In the genomic region with DNA sequence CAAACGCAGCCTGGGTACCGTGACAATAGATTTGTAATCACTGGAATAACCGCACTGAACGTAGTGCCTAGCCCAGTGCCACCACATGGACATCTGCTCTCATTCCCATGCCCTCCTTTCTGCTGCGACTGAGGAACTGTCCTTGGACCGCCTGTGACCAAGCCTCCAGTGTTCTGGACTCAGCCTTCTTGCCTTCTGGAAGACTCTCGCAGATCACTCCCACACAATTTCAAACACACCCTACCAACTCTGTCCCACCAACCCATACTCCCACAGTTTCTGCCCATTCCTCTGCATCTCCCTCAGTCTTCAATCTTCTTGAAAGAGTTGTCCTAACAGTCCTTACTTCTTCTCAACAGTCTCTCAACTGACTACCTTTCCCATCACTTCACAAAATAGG, we compare ENCODE assay signal across 8 cellular contexts. TPM values are rescaled to one million over a fixed set of nuclear protein-coding genes. Genes with fewer than 3 reads are reported as not detected.
DNase-seq lines count a peak whose midpoint lies in the region; ATAC-seq and TF ChIP-seq lines count a peak whose summit lies in the region.

No MANE protein-coding gene starts in this region.

- H3K79me2 ChIP-seq in DND-41 (ENCODE audit: insufficient read depth, low read length), result peaks cover 73% of the 10 kb centered on the region

- H4K20me1 ChIP-seq in DND-41 (ENCODE audit: insufficient read depth, low read length), result peaks cover 47% of the 10 kb centered on the region

- TF ChIP-seq CTCF in DND-41 (IDR thresholded peaks at IDR 0.05; ENCODE audit: borderline replicate concordance, extremely low read depth, low read length, poor library complexity, severe bottlenecking) (no peak), endodermal cell (conservative IDR thresholded peaks at IDR 0.05) (no peak)

- H3K4me3 ChIP-seq in DND-41 (ENCODE audit: low read depth in 1 of 2, low read length in 2 of 2) (peak overlapping the region; percentile 71 to 74; a peak in 3 of 4 replicates), HAP-1 (peak overlapping the region; percentile 67), SK-N-MC (peak overlapping the region; percentile 94), endodermal cell (ENCODE audit: low read length) (peak overlapping the region; percentile 81), rectal smooth muscle tissue (ENCODE audit: low read length) (peak overlapping the region; percentile 93)

- H3K4me1 ChIP-seq in DND-41 (ENCODE audit: insufficient read depth, low read length), result peaks cover 78% of the 10 kb centered on the region
- peaks cover 13% of the 10 kb centered on the region for H3K4me1 ChIP-seq in HAP-1
- peaks cover 8% of the 10 kb centered on the region for H3K4me1 ChIP-seq in endodermal cell (ENCODE audit: control insufficient read depth, insufficient read depth, low read length)
- H3K4me1 ChIP-seq in rectal smooth muscle tissue (ENCODE audit: control insufficient read depth, insufficient read depth, low read length), result peaks cover 18% of the 10 kb centered on the region

- peaks cover 24% of the 10 kb centered on the region for H3K4me1 Mint-ChIP-seq in endodermal cell

- H3K9me3 Mint-ChIP-seq in endodermal cell, result no peaks in the 10 kb centered on the region

- DNase-seq in DND-41 (no peak), HAP-1 (ENCODE audit: low spot score in 2 of 2) (peak in 1 of 2 experiments; percentile 11), SK-N-MC (ENCODE audit: low read depth, low spot score) (no peak), endodermal cell (no peak), T1000 (lab: John Stamatoyannopoulos, UW) (no peak), NOMO-1 treated with DMSO at 0.1 percent for 48 hours (lab: John Stamatoyannopoulos, UW; ENCODE audit: unreplicated experiment) (no peak)

- H3K36me3 ChIP-seq in DND-41 (ENCODE audit: insufficient read depth, low read length) (peaks cover 35% of the 10 kb centered on the region), HAP-1 (replicated peaks) (peaks cover 12% of the 10 kb centered on the region), SK-N-MC (ENCODE audit: insufficient read depth, low read length) (peaks cover 9% of the 10 kb centered on the region; the same call in 1 of the 2 replicates), endodermal cell (ENCODE audit: control insufficient read depth, insufficient read depth, low read length) (no peaks in the 10 kb centered on the region), rectal smooth muscle tissue (ENCODE audit: control insufficient read depth, insufficient read depth, low read length) (peaks cover 2% of the 10 kb centered on the region)

- H3K27me3 ChIP-seq in DND-41 (ENCODE audit: insufficient read depth, low read length, poor library complexity), result no peaks in the 10 kb centered on the region
- no peaks in the 10 kb centered on the region for H3K27me3 ChIP-seq in HAP-1 (ENCODE audit: low read depth)
- H3K27me3 ChIP-seq in endodermal cell (ENCODE audit: control insufficient read depth, insufficient read depth, low read length, poor library complexity, severe bottlenecking), result no peaks in the 10 kb centered on the region
- no peaks in the 10 kb centered on the region for H3K27me3 ChIP-seq in rectal smooth muscle tissue (ENCODE audit: control insufficient read depth, insufficient read depth, low read length)

- H3K4me2 ChIP-seq in DND-41 (ENCODE audit: insufficient read depth, low read length), result peak overlapping the region; percentile 75

- H3K27ac ChIP-seq in DND-41 (ENCODE audit: low read length) (peak overlapping the region; percentile 85), SK-N-MC (no peak overlapping the region), endodermal cell (ENCODE audit: low read depth, low read length) (no peak overlapping the region), rectal smooth muscle tissue (ENCODE audit: low read depth, low read length) (peak overlapping the region; percentile 91)

- peaks cover 12% of the 10 kb centered on the region for H3K36me3 Mint-ChIP-seq in endodermal cell (ENCODE audit: low read depth)

- peak overlapping the region; percentile 92 for H3K9ac ChIP-seq in DND-41 (ENCODE audit: low read depth, low read length)
- H3K9ac ChIP-seq in SK-N-MC (ENCODE audit: insufficient read length), result peak overlapping the region; percentile 95
- no peak overlapping the region for H3K9ac ChIP-seq in endodermal cell (ENCODE audit: extremely low read depth, low read length, poor library complexity, severe bottlenecking)
- peak overlapping the region; percentile 52 for H3K9ac ChIP-seq in rectal smooth muscle tissue (ENCODE audit: low read length)

- H3K4me3 Mint-ChIP-seq in endodermal cell, result peak overlapping the region; percentile 78

- peaks cover 5% of the 10 kb centered on the region for H3K27me3 Mint-ChIP-seq in endodermal cell (ENCODE audit: insufficient read depth)

- no peak overlapping the region for H3K27ac Mint-ChIP-seq in endodermal cell

- H3K9me3 ChIP-seq in DND-41 (ENCODE audit: insufficient read depth, low read length, severe bottlenecking) (no peaks in the 10 kb centered on the region), HAP-1 (no peaks in the 10 kb centered on the region), SK-N-MC (ENCODE audit: low read depth, low read length) (no peaks in the 10 kb centered on the region), endodermal cell (ENCODE audit: control insufficient read depth, low read length) (no peaks in the 10 kb centered on the region)

- no peak overlapping the region for H2AFZ ChIP-seq in DND-41 (ENCODE audit: low read depth, low read length)

- WGBS in endodermal cell (ENCODE audit: insufficient coverage in 1 of 2, insufficient read length in 1 of 2), 2 experiments, result 93% methylated on average over 7 of the region's 7 CpGs

- in situ Hi-C loops in HAP-1 (cut with MboI; ENCODE audit: low sequenced_read_pairs), result no loop called here

- ATAC-seq in DND-41 (ENCODE audit: insufficient read depth, low read depth), result peak; percentile 0; the same call in 1 of the 3 replicates
- ATAC-seq in HG03139 (IDR thresholded peaks at IDR 0.05; ENCODE audit: unreplicated experiment), result no peak

RNA-seq across cellular contexts. Expression of gene RNF149, which starts 2.1 kb away (rescaled TPM):
- total RNA-seq in endodermal cell, result 10 to 100 TPM; 26.4 to 36.3 TPM
- polyA plus RNA-seq in endodermal cell (2013, experiment 1 of 2), result 30.9 TPM
- polyA plus RNA-seq in endodermal cell (2013, experiment 2 of 2), result 26.1 TPM

RNA-seq across cellular contexts. Expression of gene CNOT11, which starts 53.7 kb away (rescaled TPM):
- total RNA-seq in endodermal cell, result 10 to 100 TPM; 46.1 to 49.3 TPM
- 46.1 TPM for polyA plus RNA-seq in endodermal cell (2013, experiment 1 of 2)
- polyA plus RNA-seq in endodermal cell (2013, experiment 2 of 2), result 36.0 TPM

Comparison
In these comparisons a context has a peak if more than half of its experiments do, and no peak if none do; other contexts are left out.
1. H3K27ac ChIP-seq: peak in DND-41 (single experiment) and rectal smooth muscle tissue (single experiment); none in SK-N-MC (single experiment) and endodermal cell (single experiment).
2. Peak in every context shown above with its lines, with median percentiles within 50 percentile points of each other: H3K4me3 ChIP-seq.